ENCODE assay signal across 8 cellular contexts in genomic region chr11:19240420-19241259, GRCh38. TPM values are rescaled to one million over a fixed set of nuclear protein-coding genes. Genes with fewer than 3 reads are reported as not detected.
DNase-seq lines count a peak whose midpoint lies in the region; ATAC-seq and TF ChIP-seq lines count a peak whose summit lies in the region.

Gene E2F8, minus strand, starts transcription at chr11:19240945. Its CDS starts 824 bp downstream, at chr11:19240121.

- H3K36me3 ChIP-seq in testis (ENCODE audit: low read depth, missing control alignments): no peaks in the 10 kb centered on the region

- H3K27ac ChIP-seq in testis: no peak within 1 kb of the TSS

- ATAC-seq in HG02571 (IDR thresholded peaks at IDR 0.05; ENCODE audit: unreplicated experiment): peak; percentile 95

- H3K4me1 ChIP-seq in testis: peaks cover 4% of the 10 kb centered on the region

- TF ChIP-seq CTCF in NB4 (IDR thresholded peaks at IDR 0.05; ENCODE audit: low read depth, low read length) (no peak), testis (IDR thresholded peaks at IDR 0.05) (no peak)

- H3K9me3 ChIP-seq in testis: no peaks in the 10 kb centered on the region

- intact Hi-C loops in testis (cut with DNase I; ENCODE audit: low total_unique reads): no loop called here

- WGBS in testis, 2 donors: 0 to 1% methylated on average over 20 to 59 of the region's 59 CpGs

- H3K27me3 ChIP-seq in testis: no peaks in the 10 kb centered on the region

- H3K4me3 ChIP-seq in NB4 (ENCODE audit: low read depth, low read length) (peak within 1 kb of the TSS; percentile 89), testis (peak within 1 kb of the TSS; percentile 58 to 59)

- TF ChIP-seq POLR2A in NB4 (IDR thresholded peaks at IDR 0.05; ENCODE audit: extremely low read depth, insufficient read length) (no peak), testis (IDR thresholded peaks at IDR 0.05) (no peak)

- DNase-seq in GM04503 (ENCODE audit: low read depth) (peak; percentile 42), NB4 (ENCODE audit: low read depth) (peak; percentile 96), SK-N-DZ (ENCODE audit: low spot score) (peak; percentile 95), globus pallidus (ENCODE audit: low spot score) (peak; percentile 87), occipital lobe (lab: John Stamatoyannopoulos, UW) (peak; percentile 90), testis (peak; percentile 95)
- DNase-seq in activated naive CD4-positive, alpha-beta T cell treated with Interleukin-2 at 50 U/mL for 16 hours: peak; percentile 87

RNA-seq across cellular contexts. Expression of gene E2F8, which starts in this region (rescaled TPM):
- 5.4 TPM in 2 replicates for polyA plus RNA-seq in SK-N-DZ (2014; cell fraction: cytosol; rRNA removed)
- polyA plus RNA-seq in SK-N-DZ (2014; cell fraction: nucleus; rRNA removed): 7.5 and 15.7 TPM in 2 replicates
- 0.62 TPM for total RNA-seq in occipital lobe
- 1 to 10 TPM; 1.1 to 1.3 TPM for total RNA-seq in testis
- 5.3 TPM for polyA plus RNA-seq in testis (ENCODE audit: insufficient read depth, low read depth, low replicate concordance)

Comparison
In these comparisons a context has a peak if more than half of its experiments do, and no peak if none do; other contexts are left out.
1. Peak in DNase-seq in occipital lobe; RNA of the gene not detected or under 1 TPM.
2. DNase-seq: peak in every context shown above with its lines; median percentile 96 in NB4; 95 in SK-N-DZ; 95 in testis; 90 in occipital lobe; 87 in activated naive CD4-positive, alpha-beta T cell treated with Interleukin-2 at 50 U/mL for 16 hours; 87 in globus pallidus; 42 in GM04503.